16 cellular contexts compared by ENCODE assay signal in the genomic region with DNA sequence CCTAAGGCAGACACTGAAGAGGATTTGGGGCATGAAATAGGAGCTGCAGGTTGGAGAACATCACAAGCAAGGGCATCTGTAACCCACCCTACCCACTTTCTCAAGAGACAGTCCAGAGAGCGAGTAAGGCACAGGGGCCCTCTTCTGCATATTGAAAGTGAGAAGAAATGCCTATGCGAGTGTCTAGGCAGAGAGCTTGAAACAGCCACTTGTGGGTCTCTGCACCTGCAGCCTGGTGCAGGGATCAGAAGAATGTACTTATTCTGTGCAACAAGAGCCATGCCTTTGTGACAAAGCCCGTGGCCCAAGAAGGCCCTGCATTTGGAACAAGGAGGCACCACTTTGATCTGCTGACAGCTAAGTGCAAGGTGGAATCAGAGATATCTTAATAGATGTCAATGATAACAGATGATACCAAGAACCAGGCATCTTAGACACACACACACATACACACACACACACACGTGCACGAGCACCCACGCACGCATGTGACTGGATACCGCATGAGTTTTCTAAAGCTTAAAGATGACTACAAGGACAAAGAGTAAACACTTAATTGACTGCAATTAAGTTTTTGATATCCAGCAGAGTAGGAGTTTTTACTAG.
DNase-seq lines count a peak whose midpoint lies in the region; ATAC-seq, FAIRE-seq and TF ChIP-seq lines count a peak whose summit lies in the region.
"Had no signal": no experiment of that assay in that cellular context is flagged by ENCODE, and none has a peak within 500 bp of the region (broad histone marks: within the 10 kb centered on the region; RNA-seq: fewer than 3 reads in every experiment).

No MANE protein-coding gene starts in this region.

- intact Hi-C loops in kidney (cut with DNase I): no loop called here

- no peaks in the 10 kb centered on the region for H3K27me3 ChIP-seq in hepatocyte
- H3K27me3 ChIP-seq: gastroesophageal sphincter had no signal

- FAIRE-seq in kidney (lab: Jason Lieb, UNC): no peak

- H3K4me2 ChIP-seq in hepatocyte: peak overlapping the region; percentile 42

- no peaks in the 10 kb centered on the region for H3K36me3 ChIP-seq in hepatocyte (replicated peaks; ENCODE audit: insufficient read depth, low read depth)
- H3K36me3 ChIP-seq in kidney (ENCODE audit: control insufficient read depth in 1 of 2, insufficient read depth in 2 of 2, low read length in 2 of 2): no peaks in the 10 kb centered on the region
- H3K36me3 ChIP-seq: gastroesophageal sphincter, HAP-1, prostate gland had no signal

- no peak overlapping the region for H3K27ac ChIP-seq in hepatocyte
- peak overlapping the region in 1 of 2 donors; percentile 39 for H3K27ac ChIP-seq in kidney (ENCODE audit: low read depth in 2 of 2, low read length in 2 of 2)
- H3K27ac ChIP-seq: gastroesophageal sphincter, prostate gland had no signal

- peaks cover 16% of the 10 kb centered on the region for H3K4me1 ChIP-seq in hepatocyte (ENCODE audit: insufficient read depth)
- peaks cover 3% of the 10 kb centered on the region in 2 donors for H3K4me1 ChIP-seq in kidney (ENCODE audit: control insufficient read depth in 1 of 2, insufficient read depth in 1 of 2, low read depth in 1 of 2, low read length in 2 of 2)
- H3K4me1 ChIP-seq: gastroesophageal sphincter, HAP-1, prostate gland had no signal

- H4K20me1 ChIP-seq in hepatocyte (ENCODE audit: insufficient read depth, poor library complexity, severe bottlenecking): no peaks in the 10 kb centered on the region

- no peaks in the 10 kb centered on the region for H3K9me2 ChIP-seq in hepatocyte (replicated peaks; ENCODE audit: insufficient read depth)
- H3K9me2 ChIP-seq: SK-N-SH had no signal

- TF ChIP-seq CTCF in hepatocyte (IDR thresholded peaks at IDR 0.05; ENCODE audit: poor library complexity): no peak
- no peak for TF ChIP-seq CTCF in kidney (IDR thresholded peaks at IDR 0.05; ENCODE audit: borderline replicate concordance, extremely low read depth, insufficient read depth)

- H3K9me3 ChIP-seq in hepatocyte (ENCODE audit: low read depth): no peaks in the 10 kb centered on the region
- H3K9me3 ChIP-seq in kidney (ENCODE audit: control insufficient read depth in 1 of 2, low read length in 2 of 2): no peaks in the 10 kb centered on the region
- H3K9me3 ChIP-seq: HAP-1, prostate gland, SK-N-SH had no signal

- WGBS in hepatocyte (ENCODE audit: low lambda C conversion rate, missing lambda C conversion rate): 83% methylated on average over 8 of the region's 8 CpGs

- H3K79me2 ChIP-seq in hepatocyte: no peaks in the 10 kb centered on the region

- no peak overlapping the region for H3K9ac ChIP-seq in kidney (ENCODE audit: low read length in 2 of 2)
- H3K9ac ChIP-seq: SK-N-SH had no signal

- DNase-seq in NCI-H1436 (lab: John Stamatoyannopoulos, UW) (peak; percentile 32), NCI-H1436 treated with DMSO at 0.1 percent for 48 hours (lab: John Stamatoyannopoulos, UW) (no peak), NCI-H1105 treated with DMSO at 0.1 percent for 48 hours (lab: John Stamatoyannopoulos, UW) (peak; percentile 79), hepatocyte (ENCODE audit: low spot score) (no peak), kidney (no peak), ureter (ENCODE audit: low spot score) (no peak)
- DNase-seq: activated CD4-positive, alpha-beta T cell treated with anti-CD3 and anti-CD28 coated beads, Interleukin-2, amount 10 ng/mL, durations not matched to agents 24 days and 14 days; mammary epithelial cell; naive thymus-derived CD8-positive, alpha-beta T cell; stimulated activated naive CD8-positive, alpha-beta T cell treated with anti-CD3 and anti-CD28 coated beads, Interleukin-15, Interleukin-2, amounts not matched to agents 100 U/mL and 50 U/mL, for 24 hours had no signal

- ATAC-seq in GM19463 (IDR thresholded peaks at IDR 0.05; ENCODE audit: unreplicated experiment): peak; percentile 46
- ATAC-seq in HG03045 (IDR thresholded peaks at IDR 0.05; ENCODE audit: unreplicated experiment): no peak
- ATAC-seq: gastroesophageal sphincter; naive thymus-derived CD8-positive, alpha-beta T cell; stimulated activated naive CD8-positive, alpha-beta T cell treated with anti-CD3 and anti-CD28 coated beads, Interleukin-15, Interleukin-2, amounts not matched to agents 100 U/mL and 50 U/mL, for 24 hours had no signal

- H3K4me3 ChIP-seq in hepatocyte: no peak overlapping the region
- no peak overlapping the region for H3K4me3 ChIP-seq in kidney (ENCODE audit: low read length in 2 of 2)
- H3K4me3 ChIP-seq: gastroesophageal sphincter, HAP-1, prostate gland had no signal

- H2AFZ ChIP-seq in hepatocyte: no peak overlapping the region

Comparison
In these comparisons a context has a peak if more than half of its experiments do, and no peak if none do; other contexts are left out.
1. DNase-seq: peak in NCI-H1436 (single experiment) and NCI-H1105 treated with DMSO at 0.1 percent for 48 hours (single experiment); none in NCI-H1436 treated with DMSO at 0.1 percent for 48 hours (single experiment), hepatocyte (single experiment), kidney (single experiment) and ureter (single experiment).